ENCODE assay signal across 25 cellular contexts in genomic region chr9:34157898-34158297, GRCh38.
"Had no signal": no experiment of that assay in that cellular context is flagged by ENCODE, and none has a peak within 500 bp of the region (broad histone marks: within the 10 kb centered on the region; RNA-seq: fewer than 3 reads in every experiment).

No MANE protein-coding gene starts in this region.

- H3K9me3 Mint-ChIP-seq: activated CD4-positive, alpha-beta memory T cell treated with anti-CD3 and anti-CD28 coated beads, Interleukin-2, amount 10 ng/mL, durations not matched to agents 7 days and 5 days; activated naive CD4-positive, alpha-beta T cell treated with anti-CD3 and anti-CD28 coated beads, Interleukin-2, amount 10 ng/mL, durations not matched to agents 7 days and 5 days; activated naive CD8-positive, alpha-beta T cell treated with anti-CD3 and anti-CD28 coated beads, Interleukin-2, amount 50 U/mL, for 24 hours; immature natural killer cell; memory B cell; naive thymus-derived CD8-positive, alpha-beta T cell; stimulated activated memory B cell treated with anti-CD40 and anti-IgM and Interleukin-4, amounts not matched to agents 10 μg/mL and 1 μg/mL and 100 μg/mL, for 72 hours; T-cell had no signal

- H3K4me3 Mint-ChIP-seq: activated CD4-positive, alpha-beta memory T cell treated with anti-CD3 and anti-CD28 coated beads, Interleukin-2, amount 10 ng/mL, durations not matched to agents 7 days and 5 days; activated naive CD4-positive, alpha-beta T cell treated with anti-CD3 and anti-CD28 coated beads, Interleukin-2, amount 10 ng/mL, durations not matched to agents 7 days and 5 days; activated naive CD8-positive, alpha-beta T cell treated with anti-CD3 and anti-CD28 coated beads, Interleukin-2, amount 50 U/mL, for 24 hours; immature natural killer cell; memory B cell; naive thymus-derived CD8-positive, alpha-beta T cell; stimulated activated memory B cell treated with anti-CD40 and anti-IgM and Interleukin-4, amounts not matched to agents 10 μg/mL and 1 μg/mL and 100 μg/mL, for 72 hours; T-cell had no signal

- H3K4me1 Mint-ChIP-seq: activated CD4-positive, alpha-beta memory T cell treated with anti-CD3 and anti-CD28 coated beads, Interleukin-2, amount 10 ng/mL, durations not matched to agents 7 days and 5 days; activated naive CD4-positive, alpha-beta T cell treated with anti-CD3 and anti-CD28 coated beads, Interleukin-2, amount 10 ng/mL, durations not matched to agents 7 days and 5 days; activated naive CD8-positive, alpha-beta T cell treated with anti-CD3 and anti-CD28 coated beads, Interleukin-2, amount 50 U/mL, for 24 hours; memory B cell; naive thymus-derived CD8-positive, alpha-beta T cell; stimulated activated memory B cell treated with anti-CD40 and anti-IgM and Interleukin-4, amounts not matched to agents 10 μg/mL and 1 μg/mL and 100 μg/mL, for 72 hours; T-cell had no signal

- H3K27me3 ChIP-seq: brain microvascular endothelial cell, gastroesophageal sphincter, heart right ventricle, ovary, sigmoid colon had no signal

- H3K27me3 Mint-ChIP-seq: activated naive CD8-positive, alpha-beta T cell treated with anti-CD3 and anti-CD28 coated beads, Interleukin-2, amount 50 U/mL, for 24 hours; memory B cell; stimulated activated memory B cell treated with anti-CD40 and anti-IgM and Interleukin-4, amounts not matched to agents 10 μg/mL and 1 μg/mL and 100 μg/mL, for 72 hours; T-cell had no signal

- H3K4me1 ChIP-seq: gastroesophageal sphincter, heart right ventricle, sigmoid colon, spleen had no signal

- H3K36me3 Mint-ChIP-seq: activated naive CD4-positive, alpha-beta T cell treated with anti-CD3 and anti-CD28 coated beads, Interleukin-2, amount 10 ng/mL, durations not matched to agents 7 days and 5 days; immature natural killer cell; memory B cell; naive thymus-derived CD8-positive, alpha-beta T cell; stimulated activated memory B cell treated with anti-CD40 and anti-IgM and Interleukin-4, amounts not matched to agents 10 μg/mL and 1 μg/mL and 100 μg/mL, for 72 hours; T-cell had no signal

- H3K36me3 ChIP-seq: brain microvascular endothelial cell, gastroesophageal sphincter, heart right ventricle, ovary, sigmoid colon, spleen, thoracic aorta had no signal

- FAIRE-seq: endometrium had no signal

- H3K9me3 ChIP-seq: gastroesophageal sphincter, heart right ventricle, ovary, sigmoid colon, spleen, thoracic aorta had no signal

- DNase-seq: activated CD4-positive, alpha-beta memory T cell treated with anti-CD3 and anti-CD28 coated beads, Interleukin-2, amount 10 ng/mL, durations not matched to agents 7 days and 5 days; activated CD4-positive, alpha-beta T cell treated with anti-CD3 and anti-CD28 coated beads for 48 hours; activated CD4-positive, CD25-positive, alpha-beta regulatory T cell; activated effector memory CD4-positive, alpha-beta T cell treated with Interleukin-2 at 50 U/mL for 16 hours; activated naive CD4-positive, alpha-beta T cell treated with anti-CD3 and anti-CD28 coated beads, Interleukin-2, amount 10 ng/mL, durations not matched to agents 7 days and 5 days; activated naive CD8-positive, alpha-beta T cell treated with anti-CD3 and anti-CD28 coated beads, Interleukin-2, amount 50 U/mL, for 24 hours; activated T-cell treated with anti-CD3 and anti-CD28 coated beads, Interleukin-2, amount 50 U/mL, for 48 hours; anterior cingulate cortex; cerebellar nuclear complex; cortex of kidney; heart right ventricle; immature natural killer cell; naive thymus-derived CD8-positive, alpha-beta T cell; ovary; sigmoid colon; stimulated activated CD4-positive, alpha-beta T cell treated with anti-CD3 and anti-CD28 coated beads, Interleukin-4, amount 100 ng/mL, for 4 hours; T-cell; T-helper 9 cell had no signal

- ATAC-seq: activated naive CD8-positive, alpha-beta T cell treated with anti-CD3 and anti-CD28 coated beads, Interleukin-2, amount 50 U/mL, for 24 hours; gastroesophageal sphincter; heart right ventricle; naive thymus-derived CD8-positive, alpha-beta T cell; stimulated activated memory B cell treated with anti-CD40 and anti-IgM and Interleukin-4, amounts not matched to agents 10 μg/mL and 1 μg/mL and 100 μg/mL, for 72 hours; T-cell had no signal

- H3K4me3 ChIP-seq: gastroesophageal sphincter, heart right ventricle, ovary, sigmoid colon, spleen, thoracic aorta had no signal

- H3K27ac Mint-ChIP-seq: activated CD4-positive, alpha-beta memory T cell treated with anti-CD3 and anti-CD28 coated beads, Interleukin-2, amount 10 ng/mL, durations not matched to agents 7 days and 5 days; activated naive CD4-positive, alpha-beta T cell treated with anti-CD3 and anti-CD28 coated beads, Interleukin-2, amount 10 ng/mL, durations not matched to agents 7 days and 5 days; activated naive CD8-positive, alpha-beta T cell treated with anti-CD3 and anti-CD28 coated beads, Interleukin-2, amount 50 U/mL, for 24 hours; immature natural killer cell; memory B cell; naive thymus-derived CD8-positive, alpha-beta T cell; stimulated activated memory B cell treated with anti-CD40 and anti-IgM and Interleukin-4, amounts not matched to agents 10 μg/mL and 1 μg/mL and 100 μg/mL, for 72 hours; T-cell had no signal

- H3K27ac ChIP-seq: brain microvascular endothelial cell, gastroesophageal sphincter, heart right ventricle, ovary, sigmoid colon, spleen, thoracic aorta had no signal
